In genomic region chr19:746208-746819, GRCh38 we compare ENCODE assay signal across 30 cellular contexts. TPM values are rescaled to one million over a fixed set of nuclear protein-coding genes. Genes with fewer than 3 reads are reported as not detected.
"Had no signal": no experiment of that assay in that cellular context is flagged by ENCODE, and none has a peak within 500 bp of the region (broad histone marks: within the 10 kb centered on the region; RNA-seq: fewer than 3 reads in every experiment).

No MANE protein-coding gene starts in this region.

- H3K9me3 ChIP-seq: suprapubic skin, testis, transverse colon, vagina had no signal

- H3K9me3 Mint-ChIP-seq: natural killer cell; stimulated activated effector memory CD8-positive, alpha-beta T cell treated with anti-CD3 and anti-CD28 coated beads, Interleukin-12 subunit alpha, Interleukin-12 subunit beta, amount 100 ng/mL, for 72 hours; stimulated activated naive CD8-positive, alpha-beta T cell treated with anti-CD3 and anti-CD28 coated beads, Interleukin-15, Interleukin-2, amounts not matched to agents 100 ng/mL and 50 ng/mL, for 24 hours had no signal

- ATAC-seq: naive thymus-derived CD4-positive, alpha-beta T cell; natural killer cell; psoas muscle; stimulated activated effector memory CD8-positive, alpha-beta T cell treated with anti-CD3 and anti-CD28 coated beads, Interleukin-12 subunit alpha, Interleukin-12 subunit beta, amount 100 ng/mL, for 72 hours had no signal

- H3K36me3 ChIP-seq: neural progenitor cell, neutrophil, ovary, right lobe of liver, transverse colon had no signal

- DNase-seq: naive thymus-derived CD4-positive, alpha-beta T cell; natural killer cell; nucleus accumbens; ovary; posterior cingulate gyrus; psoas muscle; right cardiac atrium; right lobe of liver; sigmoid colon; small intestine; stimulated activated CD4-positive, alpha-beta T cell treated with anti-CD3 and anti-CD28 coated beads, Interleukin-15, amount 100 ng/mL, for 24 hours; stimulated activated CD4-positive, alpha-beta T cell treated with anti-CD3 and anti-CD28 coated beads, Interleukin-2, amount 100 ng/mL, for 24 hours; stimulated activated CD4-positive, alpha-beta T cell treated with anti-CD3 and anti-CD28 coated beads, Interleukin-2, amount 100 ng/mL, for 48 hours; stimulated activated CD4-positive, alpha-beta T cell treated with anti-CD3 and anti-CD28 coated beads, Interleukin-4, amount 100 ng/mL, for 24 hours; stimulated activated naive CD4-positive, alpha-beta T cell; substantia nigra; testis; tibial artery; transverse colon had no signal

- H3K4me2 ChIP-seq: neural progenitor cell had no signal

- H2AFZ ChIP-seq: neural progenitor cell, parathyroid adenoma had no signal

- H3K4me3 ChIP-seq: neural progenitor cell, ovary, psoas muscle, right lobe of liver, sigmoid colon, suprapubic skin, testis, tibial artery, transverse colon, upper lobe of left lung, vagina had no signal

- H3K4me1 ChIP-seq: neural progenitor cell, parathyroid adenoma, psoas muscle, right lobe of liver, sigmoid colon, testis, tibial artery had no signal

- H3K4me3 Mint-ChIP-seq: naive thymus-derived CD4-positive, alpha-beta T cell; natural killer cell; nephron; neural progenitor cell; stimulated activated effector memory CD8-positive, alpha-beta T cell treated with anti-CD3 and anti-CD28 coated beads, Interleukin-12 subunit alpha, Interleukin-12 subunit beta, amount 100 ng/mL, for 72 hours; stimulated activated naive CD8-positive, alpha-beta T cell treated with anti-CD3 and anti-CD28 coated beads, Interleukin-15, Interleukin-2, amounts not matched to agents 100 ng/mL and 50 ng/mL, for 24 hours had no signal

- H3K36me3 Mint-ChIP-seq: naive thymus-derived CD4-positive, alpha-beta T cell; natural killer cell; stimulated activated effector memory CD8-positive, alpha-beta T cell treated with anti-CD3 and anti-CD28 coated beads, Interleukin-12 subunit alpha, Interleukin-12 subunit beta, amount 100 ng/mL, for 72 hours had no signal

- H3K27me3 Mint-ChIP-seq: naive thymus-derived CD4-positive, alpha-beta T cell; progenitor cell of endocrine pancreas; stimulated activated naive CD8-positive, alpha-beta T cell treated with anti-CD3 and anti-CD28 coated beads, Interleukin-15, Interleukin-2, amounts not matched to agents 100 ng/mL and 50 ng/mL, for 24 hours had no signal

- H3K27ac ChIP-seq: neural progenitor cell, neutrophil, ovary, parathyroid adenoma, psoas muscle, right lobe of liver, sigmoid colon, suprapubic skin, testis, tibial artery, upper lobe of left lung, vagina had no signal

- H3K27ac Mint-ChIP-seq: natural killer cell; nephron; neural progenitor cell; progenitor cell of endocrine pancreas; stimulated activated effector memory CD8-positive, alpha-beta T cell treated with anti-CD3 and anti-CD28 coated beads, Interleukin-12 subunit alpha, Interleukin-12 subunit beta, amount 100 ng/mL, for 72 hours; stimulated activated naive CD8-positive, alpha-beta T cell treated with anti-CD3 and anti-CD28 coated beads, Interleukin-15, Interleukin-2, amounts not matched to agents 100 ng/mL and 50 ng/mL, for 24 hours had no signal

- H3K27me3 ChIP-seq: neural progenitor cell, ovary, right lobe of liver, suprapubic skin, testis, upper lobe of left lung, vagina had no signal

- H3K4me1 Mint-ChIP-seq: naive thymus-derived CD4-positive, alpha-beta T cell; natural killer cell; neural progenitor cell; stimulated activated effector memory CD8-positive, alpha-beta T cell treated with anti-CD3 and anti-CD28 coated beads, Interleukin-12 subunit alpha, Interleukin-12 subunit beta, amount 100 ng/mL, for 72 hours had no signal

- H3K9ac ChIP-seq: neural progenitor cell, parathyroid adenoma had no signal

RNA-seq across cellular contexts. Expression of gene MISP, which starts 4.6 kb away (rescaled TPM):
- polyA plus RNA-seq: naive thymus-derived CD4-positive, alpha-beta T cell had no signal

RNA-seq across cellular contexts. Expression of gene PALM, which starts 37.6 kb away (rescaled TPM):
- polyA plus RNA-seq: naive thymus-derived CD4-positive, alpha-beta T cell had no signal

RNA-seq across cellular contexts. Expression of gene PRSS57, which starts 51.1 kb away (rescaled TPM):
- polyA plus RNA-seq: naive thymus-derived CD4-positive, alpha-beta T cell; neural cell; right cardiac atrium; small intestine had no signal
